Comparison of ENCODE assay signal across 29 cellular contexts in genomic region chr14:69439516-69440270, GRCh38. TPM values are rescaled to one million over a fixed set of nuclear protein-coding genes. Genes with fewer than 3 reads are reported as not detected.
DNase-seq lines count a peak whose midpoint lies in the region; ATAC-seq, FAIRE-seq and TF ChIP-seq lines count a peak whose summit lies in the region.
"Had no signal": no experiment of that assay in that cellular context is flagged by ENCODE, and none has a peak within 500 bp of the region (broad histone marks: within the 10 kb centered on the region; RNA-seq: fewer than 3 reads in every experiment).

No MANE protein-coding gene starts in this region.

- H2BK5ac ChIP-seq in mesendoderm (ENCODE audit: low read length): no peak overlapping the region

- H3K4me2 ChIP-seq in mesendoderm (ENCODE audit: low read length): no peak overlapping the region
- H3K4me2 ChIP-seq: SK-N-SH had no signal

- no peak overlapping the region for H4K8ac ChIP-seq in mesendoderm (ENCODE audit: low read depth, low read length)

- WGBS in mesendoderm (ENCODE audit: extremely low coverage, insufficient coverage, low lambda C conversion rate): no CpG with 5 or more reads among the region's 13 CpGs
- WGBS in lower leg skin, 2 donors: 88 to 90% methylated on average over 13 of the region's 13 CpGs

- no peaks in the 10 kb centered on the region for H3K9me3 ChIP-seq in SJCRH30 (replicated peaks)
- H3K9me3 ChIP-seq: esophagus muscularis mucosa, SK-N-SH had no signal

- no peaks in the 10 kb centered on the region for H3K79me2 ChIP-seq in mesendoderm (ENCODE audit: control insufficient read depth, insufficient read depth, low read length)

- no peak overlapping the region for H2BK120ac ChIP-seq in mesendoderm (ENCODE audit: low read depth, low read length)

- no peak overlapping the region for H2BK15ac ChIP-seq in mesendoderm (replicated peaks; ENCODE audit: low read depth)

- FAIRE-seq in HTR-8/SVneo (lab: Jason Lieb, UNC): peak; percentile 46
- FAIRE-seq: HepG2, islet of Langerhans, urothelium cell line had no signal

- H3K27ac ChIP-seq in SJCRH30: no peak overlapping the region
- H3K27ac ChIP-seq in mesendoderm (ENCODE audit: low read depth, low read length): no peak overlapping the region
- H3K27ac ChIP-seq: esophagus muscularis mucosa, parathyroid adenoma, VCaP had no signal

- H3K4me1 ChIP-seq in SJCRH30 (no peaks in the 10 kb centered on the region), mesendoderm (ENCODE audit: control insufficient read depth, low read depth, low read length) (no peaks in the 10 kb centered on the region)
- H3K4me1 ChIP-seq: esophagus muscularis mucosa, parathyroid adenoma had no signal

- H3K27me3 ChIP-seq in SJCRH30 (no peaks in the 10 kb centered on the region), mesendoderm (ENCODE audit: insufficient read depth, low read length, poor library complexity) (no peaks in the 10 kb centered on the region)
- H3K27me3 ChIP-seq: esophagus muscularis mucosa had no signal

- no peak for ATAC-seq in HG03159 (IDR thresholded peaks at IDR 0.05; ENCODE audit: unreplicated experiment)
- ATAC-seq: HepG2; left ventricle myocardium superior; natural killer cell treated with Interleukin-12 subunit alpha and Interleukin-12 subunit beta and Interleukin-15 and Interleukin-18, amount 100 ng/mL, for 72 hours; right cardiac atrium had no signal

- no peak overlapping the region for H3K56ac ChIP-seq in mesendoderm (ENCODE audit: low read length)

- H3K36me3 ChIP-seq in SJCRH30: peaks cover 16% of the 10 kb centered on the region
- H3K36me3 ChIP-seq in mesendoderm (ENCODE audit: control insufficient read depth, insufficient read depth, low read length): no peaks in the 10 kb centered on the region

- H3K18ac ChIP-seq in mesendoderm (ENCODE audit: low read length): no peak overlapping the region

- H2AK5ac ChIP-seq in mesendoderm (ENCODE audit: low read length): no peak overlapping the region

- H3K4me3 ChIP-seq in SJCRH30 (no peak overlapping the region), mesendoderm (ENCODE audit: low read length) (no peak overlapping the region), lower leg skin (ENCODE audit: low read depth, poor library complexity, severe bottlenecking) (no peak overlapping the region)
- H3K4me3 ChIP-seq: esophagus muscularis mucosa had no signal

- no peak for TF ChIP-seq CTCF in lower leg skin (IDR thresholded peaks at IDR 0.05)

- DNase-seq in CD1c-positive myeloid dendritic cell (ENCODE audit: extremely low spot score) (peak; percentile 36), HTR-8/SVneo (ENCODE audit: insufficient read length, low spot score) (no peak), SJCRH30 (peak; percentile 5 to 19), mesendoderm (peak; percentile 26), lower leg skin (ENCODE audit: low spot score in 2 of 2) (no peak), NCI-H82 (lab: John Stamatoyannopoulos, UW) (no peak)
- DNase-seq: activated CD4-positive, alpha-beta T cell treated with anti-CD3 and anti-CD28 coated beads, Interleukin-2, amount 10 ng/mL, durations not matched to agents 24 days and 14 days; activated naive CD4-positive, alpha-beta T cell treated with anti-CD3 and anti-CD28 coated beads, Interleukin-2, amount 10 ng/mL, durations not matched to agents 7 days and 5 days; anterior cingulate cortex; CD4-positive, alpha-beta T cell; cortex of kidney; foreskin melanocyte; hippocampal formation; left ventricle myocardium superior; NCI-H1436; NCI-H526; right cardiac atrium; SK-N-SH; stimulated activated CD4-positive, alpha-beta T cell treated with anti-CD3 and anti-CD28 coated beads, Interleukin-12 subunit alpha, Interleukin-12 subunit beta, amount 100 ng/mL, for 4 hours; stimulated activated CD4-positive, alpha-beta T cell treated with anti-CD3 and anti-CD28 coated beads, Interleukin-4, amount 100 ng/mL, for 24 hours; stimulated activated naive CD4-positive, alpha-beta T cell had no signal

- H3K79me1 ChIP-seq in mesendoderm (ENCODE audit: low read length): peaks cover 2% of the 10 kb centered on the region

- no peak overlapping the region for H4K5ac ChIP-seq in mesendoderm (ENCODE audit: low read length)

- no peak for TF ChIP-seq POLR2A in lower leg skin (IDR thresholded peaks at IDR 0.05)

- H3K9ac ChIP-seq in mesendoderm (ENCODE audit: low read length): no peak overlapping the region
- H3K9ac ChIP-seq: parathyroid adenoma, SK-N-SH had no signal

- no peak overlapping the region for H3K4ac ChIP-seq in mesendoderm (ENCODE audit: low read depth, low read length)

- no peak overlapping the region for H3K23ac ChIP-seq in mesendoderm (ENCODE audit: low read length)

- intact Hi-C loops in lower leg skin (cut with DNase I; ENCODE audit: low total_unique reads): no loop called here

RNA-seq across cellular contexts. Expression of gene SLC39A9, which starts 41.2 kb away (rescaled TPM):
- total RNA-seq in SJCRH30 (2014; rRNA removed; shearing (Covaris generic)): 68.7 and 78.1 TPM in 2 replicates
- 19.9 TPM for polyA plus RNA-seq in mesendoderm (2013, experiment 1 of 2)
- polyA plus RNA-seq in mesendoderm (2013, experiment 2 of 2): 19.1 TPM
- total RNA-seq in lower leg skin: 10 to 100 TPM; 33.1 to 68.2 (median 49.0) TPM

RNA-seq across cellular contexts. Expression of gene ERH, which starts 41.6 kb away (rescaled TPM):
- total RNA-seq in SJCRH30 (2014; rRNA removed; shearing (Covaris generic)): 195 and 212 TPM in 2 replicates
- polyA plus RNA-seq in mesendoderm (2013, experiment 1 of 2): 380 TPM
- 374 TPM for polyA plus RNA-seq in mesendoderm (2013, experiment 2 of 2)
- total RNA-seq in lower leg skin: 10 to 100 TPM; 36.3 to 61.0 (median 42.5) TPM

RNA-seq across cellular contexts. Expression of gene PLEKHD1, which starts 44.8 kb away (rescaled TPM):
- 0.28 and 0.30 TPM in 2 replicates for total RNA-seq in SJCRH30 (2014; rRNA removed; shearing (Covaris generic))
- 0.14 TPM for polyA plus RNA-seq in mesendoderm (2013, experiment 1 of 2)
- 0.14 TPM for polyA plus RNA-seq in mesendoderm (2013, experiment 2 of 2)
- 1 to 10 TPM in 3 of 4 donors, under 1 TPM in 1; 0.13 to 2.4 (median 1.8) TPM for total RNA-seq in lower leg skin
- total RNA-seq: HepG2 had no signal

Comparison
In these comparisons a context has a peak if more than half of its experiments do, and no peak if none do; other contexts are left out.
1. DNase-seq: peak in CD1c-positive myeloid dendritic cell (single experiment), SJCRH30 (2 of 2) and mesendoderm (single experiment); none in HTR-8/SVneo (single experiment), lower leg skin (0 of 2) and NCI-H82 (single experiment).